ENCODE assay signal across 20 cellular contexts in genomic region chr3:106577241-106577640, GRCh38.
DNase-seq lines count a peak whose midpoint lies in the region; ATAC-seq, FAIRE-seq and TF ChIP-seq lines count a peak whose summit lies in the region.
"Had no signal": no experiment of that assay in that cellular context is flagged by ENCODE, and none has a peak within 500 bp of the region (broad histone marks: within the 10 kb centered on the region; RNA-seq: fewer than 3 reads in every experiment).

No MANE protein-coding gene starts in this region.

- TF ChIP-seq EP300 in A549 (IDR thresholded peaks at IDR 0.05), result no peak

- no peak for TF ChIP-seq POLR2A in A549 (IDR thresholded peaks at IDR 0.05; ENCODE audit: low read length)

- H3K36me3 ChIP-seq in GM23248 (ENCODE audit: low read depth), result no peaks in the 10 kb centered on the region
- H3K36me3 ChIP-seq: BLaER1 treated with 17β-estradiol and CSF1 and Interleukin-3, amounts not matched to agents 10 nM and 100 nM had no signal

- no peaks in the 10 kb centered on the region for H3F3A ChIP-seq in GM23248 (ENCODE audit: insufficient read depth)

- H3K4me2 ChIP-seq in A549 (no peak overlapping the region), GM23248 (ENCODE audit: unreplicated experiment) (no peak overlapping the region)
- H3K4me2 ChIP-seq: BLaER1 treated with 17β-estradiol and CSF1 and Interleukin-3, amounts not matched to agents 10 nM and 100 nM; GM23338 had no signal

- 0 out of 2 replicates have a peak overlapping the region, but pooled peaks have one; percentile 3 for H2AFZ ChIP-seq in GM23248
- H2AFZ ChIP-seq: GM23338 had no signal

- POLR2A ChIA-PET in A549 (lab: Yijun Ruan, JAX), result no interaction called here

- TF ChIP-seq RAD21 in A549 (conservative IDR thresholded peaks at IDR 0.05 in 1 of 2, IDR thresholded peaks at IDR 0.05 in 1 of 2), result no peak

- no peaks in the 10 kb centered on the region for H3K79me2 ChIP-seq in GM23248 (ENCODE audit: insufficient read depth)

- FAIRE-seq in A549 (lab: Jason Lieb, UNC), result peak; percentile 59
- peak; percentile 8 for FAIRE-seq in frontal cortex (lab: Jason Lieb, UNC)
- FAIRE-seq: GM12891, GM19239, HTR-8/SVneo had no signal

- H3K4me1 ChIP-seq in A549 (0 out of 3 replicates have a peak, but pooled peaks cover 4% of the 10 kb centered on the region), GM23248 (ENCODE audit: insufficient read depth) (peaks cover 11% of the 10 kb centered on the region)
- H3K4me1 ChIP-seq: BLaER1 treated with 17β-estradiol and CSF1 and Interleukin-3, amounts not matched to agents 10 nM and 100 nM had no signal

- no peak overlapping the region for H3K27ac ChIP-seq in A549
- no peak overlapping the region for H3K27ac ChIP-seq in GM23248
- H3K27ac ChIP-seq: 22Rv1; BLaER1 treated with 17β-estradiol and CSF1 and Interleukin-3, amounts not matched to agents 10 nM and 100 nM had no signal

- no peak for DNase-seq in A549 (ENCODE audit: low read depth in 1 of 2, low spot score in 1 of 2)
- DNase-seq in GM23248, result peak; percentile 27
- peak; percentile 13 for DNase-seq in fibroblast of gingiva (ENCODE audit: low read depth)
- DNase-seq in frontal cortex (ENCODE audit: low spot score in 2 of 2), result no peak
- DNase-seq in putamen (ENCODE audit: low spot score), result no peak
- DNase-seq in NCI-H226, result no peak
- DNase-seq in NCI-H2107 treated with DMSO at 0.1 percent for 48 hours (lab: John Stamatoyannopoulos, UW; ENCODE audit: unreplicated experiment), result no peak
- DNase-seq: Calu3; CD8-positive, alpha-beta T cell; DMS79 treated with DMSO at 0.1 percent for 48 hours; EL; HFFc6; IMR-90 had no signal

- TF ChIP-seq CTCF in A549 (IDR thresholded peaks at IDR 0.05), result no peak

- CTCF ChIA-PET in A549 (lab: Yijun Ruan, JAX), result no interaction called here

- H3K9me3 ChIP-seq in A549, result no peaks in the 10 kb centered on the region
- no peaks in the 10 kb centered on the region for H3K9me3 ChIP-seq in GM23248 (ENCODE audit: low read depth)
- H3K9me3 ChIP-seq: BLaER1 treated with 17β-estradiol and CSF1 and Interleukin-3, amounts not matched to agents 10 nM and 100 nM had no signal

- 0 out of 2 replicates have a peak, but pooled peaks cover 4% of the 10 kb centered on the region for H3K9me2 ChIP-seq in GM23248 (ENCODE audit: insufficient read depth)

- 74% methylated on average over 1 of the region's 1 CpG for WGBS in A549 (ENCODE audit: missing lambda C conversion rate)
- 57 to 66% methylated on average over 1 of the region's 1 CpG for WGBS in GM23248 (ENCODE audit: low coverage in 1 of 2, low lambda C conversion rate in 2 of 2, missing lambda C conversion rate in 2 of 2), 2 experiments

- H3K27me3 ChIP-seq in GM23248 (replicated peaks; ENCODE audit: insufficient read depth), result no peaks in the 10 kb centered on the region
- H3K27me3 ChIP-seq: BLaER1 treated with 17β-estradiol and CSF1 and Interleukin-3, amounts not matched to agents 10 nM and 100 nM had no signal

- H4K20me1 ChIP-seq in GM23248 (ENCODE audit: insufficient read depth), result no peaks in the 10 kb centered on the region
- H4K20me1 ChIP-seq: BLaER1 treated with 17β-estradiol and CSF1 and Interleukin-3, amounts not matched to agents 10 nM and 100 nM had no signal

- in situ Hi-C loops in GM23248 (cut with MboI), result no loop called here

- no peak for ATAC-seq in A549
- ATAC-seq: CD8-positive, alpha-beta T cell; GM23338; HCT116 had no signal

- no peak overlapping the region for H3K9ac ChIP-seq in GM23248
- H3K9ac ChIP-seq: BLaER1 treated with 17β-estradiol and CSF1 and Interleukin-3, amounts not matched to agents 10 nM and 100 nM had no signal

- H3K4me3 ChIP-seq in A549 (no peak overlapping the region), GM23248 (no peak overlapping the region)
- H3K4me3 ChIP-seq: BLaER1 treated with 17β-estradiol and CSF1 and Interleukin-3, amounts not matched to agents 10 nM and 100 nM; GM23338 had no signal

TF ChIP-seq in A549, 52 proteins besides CTCF, POLR2A, EP300 and RAD21:
- TF ChIP-seq RNF2 (IDR thresholded peaks at IDR 0.05; ENCODE audit: borderline replicate concordance, low read depth), result no peak
- TF ChIP-seq BCL3 (IDR thresholded peaks at IDR 0.05), result no peak
- TF ChIP-seq BHLHE40 (IDR thresholded peaks at IDR 0.05; ENCODE audit: low read depth, low read length), result no peak
- TF ChIP-seq PHF8 (IDR thresholded peaks at IDR 0.05; ENCODE audit: borderline replicate concordance, low read depth), result no peak
- TF ChIP-seq MAX (IDR thresholded peaks at IDR 0.05), result no peak
- no peak for TF ChIP-seq MYC (IDR thresholded peaks at IDR 0.05; ENCODE audit: borderline replicate concordance, low read length)

Comparison
In these comparisons a context has a peak if more than half of its experiments do, and no peak if none do; other contexts are left out.
1. DNase-seq: peak in GM23248 (single experiment) and fibroblast of gingiva (single experiment); none in A549 (0 of 2), frontal cortex (0 of 2), putamen (single experiment), NCI-H226 (single experiment) and NCI-H2107 treated with DMSO at 0.1 percent for 48 hours (single experiment).